Comparison of ENCODE assay signal across 16 cellular contexts in the genomic region with DNA sequence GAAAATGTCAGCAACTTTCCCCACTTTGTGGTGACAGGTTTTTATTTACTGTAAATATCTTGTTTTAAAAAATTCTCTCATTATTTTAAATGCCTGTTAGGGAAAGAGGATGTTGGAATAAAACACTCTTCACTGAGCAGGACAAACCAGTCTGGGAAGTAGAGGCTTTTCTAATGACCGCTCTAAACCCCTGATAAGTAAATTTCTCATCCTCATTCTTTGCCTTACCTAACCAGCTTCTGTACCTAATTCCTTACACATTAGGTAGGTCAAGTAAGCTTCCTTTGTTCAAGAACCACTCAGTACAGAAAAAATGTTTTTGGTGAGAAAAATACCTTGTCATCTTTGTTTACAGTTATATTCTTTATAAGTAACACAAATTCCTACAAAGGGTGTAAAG.
DNase-seq lines count a peak whose midpoint lies in the region; ATAC-seq and TF ChIP-seq lines count a peak whose summit lies in the region.
"Had no signal": no experiment of that assay in that cellular context is flagged by ENCODE, and none has a peak within 500 bp of the region (broad histone marks: within the 10 kb centered on the region; RNA-seq: fewer than 3 reads in every experiment).

No MANE protein-coding gene starts in this region.

- 83 to 88% methylated on average over 1 of the region's 1 CpG for WGBS in lower leg skin, 2 donors

- H3K9me3 Mint-ChIP-seq in Calu3 (ENCODE audit: low read depth, unreplicated experiment) = no peaks in the 10 kb centered on the region

- CTCF ChIA-PET in Calu3 (lab: Charles Lee) = no interaction called here

- DNase-seq in Calu3 (peak; percentile 8), ELF-1 (ENCODE audit: low read depth, low spot score) (peak; percentile 25), epithelial cell of prostate (ENCODE audit: low read depth, low spot score) (no peak), renal cortical epithelial cell (ENCODE audit: low read depth) (peak; percentile 10), lower leg skin (ENCODE audit: low spot score in 2 of 2) (no peak), NCI-H510A (lab: John Stamatoyannopoulos, UW) (no peak), NOMO-1 treated with dmso at 0.1 percent for 144 hours (lab: John Stamatoyannopoulos, UW; ENCODE audit: unreplicated experiment) (no peak)
- DNase-seq: C1 segment of cervical spinal cord; CD4-positive, alpha-beta memory T cell; COR-L47; DMS153; DMS79 treated with DMSO at 0.1 percent for 48 hours; GM23248; H7; HCEC 1CT had no signal

- TF ChIP-seq CTCF in Calu3 (IDR thresholded peaks at IDR 0.05; ENCODE audit: unreplicated experiment) (no peak), lower leg skin (IDR thresholded peaks at IDR 0.05) (no peak)

- H3K4me3 ChIP-seq in lower leg skin (ENCODE audit: low read depth, poor library complexity, severe bottlenecking) = no peak overlapping the region
- H3K4me3 ChIP-seq: GM23248 had no signal

- H3K4me1 Mint-ChIP-seq in Calu3 (ENCODE audit: low read depth, unreplicated experiment) = peaks cover 8% of the 10 kb centered on the region

- H3K27ac Mint-ChIP-seq in Calu3 (ENCODE audit: unreplicated experiment) = peak overlapping the region; percentile 54
- H3K27ac Mint-ChIP-seq: CD4-positive, alpha-beta memory T cell had no signal

- intact Hi-C loops in Calu3 (cut with micrococcal nuclease; ENCODE audit: unreplicated experiment) = no loop called here
- intact Hi-C loops in lower leg skin (cut with DNase I; ENCODE audit: low total_unique reads) = no loop called here

- peak overlapping the region; percentile 26 for H3K27ac ChIP-seq in epithelial cell of prostate
- H3K27ac ChIP-seq: GM23248 had no signal

- peaks cover 21% of the 10 kb centered on the region for H3K36me3 Mint-ChIP-seq in Calu3 (ENCODE audit: insufficient read depth, unreplicated experiment)

- no peak for ATAC-seq in GM19351 (IDR thresholded peaks at IDR 0.05; ENCODE audit: unreplicated experiment)

- H3K4me3 Mint-ChIP-seq in Calu3 (ENCODE audit: low read depth, unreplicated experiment) = no peak overlapping the region
- H3K4me3 Mint-ChIP-seq: CD4-positive, alpha-beta memory T cell had no signal

- no peak for TF ChIP-seq POLR2A in lower leg skin (IDR thresholded peaks at IDR 0.05)

- no peaks in the 10 kb centered on the region for H3K27me3 Mint-ChIP-seq in Calu3 (ENCODE audit: unreplicated experiment)

- BruUV-seq in Calu3 (replicated peaks; lab: Mats Ljungman, UMichigan) = no TSS peak

Comparison
In these comparisons a context has a peak if more than half of its experiments do, and no peak if none do; other contexts are left out.
1. DNase-seq: peak in Calu3 (single experiment), ELF-1 (single experiment) and renal cortical epithelial cell (single experiment); none in epithelial cell of prostate (single experiment), lower leg skin (0 of 2), NCI-H510A (single experiment) and NOMO-1 treated with dmso at 0.1 percent for 144 hours (single experiment).